22 cellular contexts compared by ENCODE assay signal in genomic region chr13:111587249-111587648, GRCh38.
"Had no signal": no experiment of that assay in that cellular context is flagged by ENCODE, and none has a peak within 500 bp of the region (broad histone marks: within the 10 kb centered on the region; RNA-seq: fewer than 3 reads in every experiment).

No MANE protein-coding gene starts in this region.

- H3K4me1 Mint-ChIP-seq: mesothelial cell of epicardium; naive B cell; naive thymus-derived CD8-positive, alpha-beta T cell had no signal

- H3K9me3 ChIP-seq: esophagus muscularis mucosa, gastrocnemius medialis, heart right ventricle, left ventricle myocardium inferior, lower lobe of right lung, mucosa of descending colon had no signal

- H3K36me3 ChIP-seq: esophagus muscularis mucosa, gastrocnemius medialis, heart right ventricle, left ventricle myocardium inferior, lower lobe of right lung had no signal

- H3K4me3 Mint-ChIP-seq: mesothelial cell of epicardium; naive thymus-derived CD8-positive, alpha-beta T cell had no signal

- H3K27ac Mint-ChIP-seq: mesothelial cell of epicardium; naive thymus-derived CD8-positive, alpha-beta T cell had no signal

- ATAC-seq: gastrocnemius medialis; heart right ventricle; left colon; lower lobe of right lung; mucosa of descending colon; naive thymus-derived CD8-positive, alpha-beta T cell had no signal

- H3K27ac ChIP-seq: coronary artery, dorsolateral prefrontal cortex, esophagus muscularis mucosa, gastrocnemius medialis, heart right ventricle, left ventricle myocardium inferior, lower lobe of right lung had no signal

- H3K4me3 ChIP-seq: coronary artery, dorsolateral prefrontal cortex, esophagus muscularis mucosa, gastrocnemius medialis, heart right ventricle, left ventricle myocardium inferior, lower lobe of right lung, mucosa of descending colon had no signal

- H3K4me1 ChIP-seq: esophagus muscularis mucosa, gastrocnemius medialis, heart right ventricle, left ventricle myocardium inferior, lower lobe of right lung had no signal

- DNase-seq: dermis blood vessel endothelial cell; dorsolateral prefrontal cortex; effector CD4-positive, alpha-beta T cell; effector memory CD4-positive, alpha-beta T cell; foreskin fibroblast; foreskin melanocyte; gastrocnemius medialis; glutamatergic neuron; head of caudate nucleus; heart right ventricle; hippocampal formation; kidney glomerular epithelial cell; left colon; left ventricle myocardium inferior; lower lobe of right lung; mesenchymal stem cell; mucosa of descending colon; naive B cell; naive thymus-derived CD8-positive, alpha-beta T cell had no signal

- H3K36me3 Mint-ChIP-seq: mesothelial cell of epicardium had no signal
